20 cellular contexts compared by ENCODE assay signal in genomic region chr15:47333758-47334157, GRCh38.
DNase-seq lines count a peak whose midpoint lies in the region; ATAC-seq and TF ChIP-seq lines count a peak whose summit lies in the region.
"Had no signal": no experiment of that assay in that cellular context is flagged by ENCODE, and none has a peak within 500 bp of the region (broad histone marks: within the 10 kb centered on the region; RNA-seq: fewer than 3 reads in every experiment).

No MANE protein-coding gene starts in this region.

- H2AK5ac ChIP-seq in IMR-90 (ENCODE audit: low read depth, low read length) = 0 out of 2 replicates have a peak overlapping the region, but pooled peaks have one; percentile 27
- H2AK5ac ChIP-seq in trophoblast cell (ENCODE audit: low read length) = no peak overlapping the region

- H3K4me2 ChIP-seq in IMR-90 (ENCODE audit: low read depth, low read length) (no peak overlapping the region), trophoblast cell (ENCODE audit: low read length) (no peak overlapping the region)
- H3K4me2 ChIP-seq: A549 had no signal

- H4K8ac ChIP-seq in IMR-90 (ENCODE audit: low read depth in 2 of 2, low read length in 2 of 2) (0 out of 4 replicates have a peak overlapping the region, but pooled peaks of 1 of the 2 experiments have one; percentile 24), trophoblast cell (ENCODE audit: low read depth, low read length) (no peak overlapping the region)

- no peak overlapping the region for H4K5ac ChIP-seq in IMR-90 (ENCODE audit: low read depth, low read length)

- DNase-seq in IMR-90 (peak; percentile 4), SJCRH30 (peak; percentile 7 to 24), endodermal cell (no peak), trophoblast cell (peak; percentile 22 to 83), LoVo (ENCODE audit: low spot score) (no peak), COLO668 (lab: John Stamatoyannopoulos, UW; ENCODE audit: unreplicated experiment) (no peak)
- DNase-seq: C1 segment of cervical spinal cord; CD4-positive, alpha-beta memory T cell; DMS79 treated with DMSO at 0.1 percent for 48 hours; GF-D8; Karpas-422; NCI-H1105 treated with DMSO at 0.1 percent for 48 hours; NCI-H2029; NCI-H446 treated with DMSO at 0.1 percent for 48 hours; NCI-H526; Right ventricle myocardium superior; RPMI8226 had no signal

- no peaks in the 10 kb centered on the region for H4K20me1 ChIP-seq in IMR-90 (ENCODE audit: insufficient read depth, low read length)

- H3K18ac ChIP-seq in IMR-90 (ENCODE audit: low read depth, low read length) (no peak overlapping the region; the same call in 1 of the 2 replicates), trophoblast cell (ENCODE audit: low read length) (no peak overlapping the region)

- TF ChIP-seq RAD21 in IMR-90 (IDR thresholded peaks at IDR 0.05; ENCODE audit: low read length) = no peak

- CTCF ChIA-PET in IMR-90 (lab: Yijun Ruan, JAX) = no interaction called here

- H4K91ac ChIP-seq in IMR-90 (ENCODE audit: insufficient read depth, low read depth, low read length) (no peak overlapping the region), trophoblast cell (ENCODE audit: low read depth, low read length) (no peak overlapping the region)

- no peaks in the 10 kb centered on the region for H3K79me2 ChIP-seq in trophoblast cell (ENCODE audit: control insufficient read depth, insufficient read depth, low read length, poor library complexity)

- H3K4me1 ChIP-seq in IMR-90 (ENCODE audit: control insufficient read depth, insufficient read depth, low read length) (peaks cover 5% of the 10 kb centered on the region), SJCRH30 (peaks cover 19% of the 10 kb centered on the region), endodermal cell (ENCODE audit: control insufficient read depth, insufficient read depth, low read length) (peaks cover 9% of the 10 kb centered on the region), trophoblast cell (ENCODE audit: control insufficient read depth in 1 of 2, insufficient read depth in 2 of 2, low read length in 2 of 2) (peaks cover 15 to 33% of the 10 kb centered on the region in 2 experiments)
- H3K4me1 ChIP-seq: A549 had no signal

- POLR2A ChIA-PET in IMR-90 (lab: Charles Lee; ENCODE audit: unreplicated experiment) = no interaction called here

- TF ChIP-seq CTCF in IMR-90 (conservative IDR thresholded peaks at IDR 0.05; ENCODE audit: low read depth, low read length) = no peak
- TF ChIP-seq CTCF in endodermal cell (conservative IDR thresholded peaks at IDR 0.05) = no peak

- H2BK15ac ChIP-seq in IMR-90 (ENCODE audit: low read depth, low read length) = no peak overlapping the region; the same call in 2 of the 3 replicates

- H3K27me3 Mint-ChIP-seq in endodermal cell (ENCODE audit: insufficient read depth) = peaks cover 88% of the 10 kb centered on the region
- H3K27me3 Mint-ChIP-seq: CD4-positive, alpha-beta memory T cell had no signal

- H2BK12ac ChIP-seq in trophoblast cell (ENCODE audit: low read length) = no peak overlapping the region

- H3K23ac ChIP-seq in IMR-90 (ENCODE audit: low read depth, low read length) (no peak overlapping the region), trophoblast cell (ENCODE audit: low read length) (no peak overlapping the region)

- H2BK5ac ChIP-seq in IMR-90 (ENCODE audit: low read depth, low read length, poor library complexity, severe bottlenecking) (no peak overlapping the region), trophoblast cell (ENCODE audit: low read depth, low read length, poor library complexity) (peak overlapping the region; percentile 61)

- dilution Hi-C loops in IMR-90 (cut with HindIII; ENCODE audit: low sequenced_read_pairs, unreplicated experiment) = no loop called here

- H2AFZ ChIP-seq in IMR-90 (replicated peaks; ENCODE audit: low read length, poor library complexity) (no peak overlapping the region), trophoblast cell (ENCODE audit: insufficient read depth, low read length, poor library complexity) (no peak overlapping the region)

- H2BK20ac ChIP-seq in IMR-90 (ENCODE audit: low read depth, low read length) = peak overlapping the region; percentile 48; the same call in 1 of the 2 replicates

- H3K27ac ChIP-seq in IMR-90 (ENCODE audit: insufficient read depth, low read length) (no peak overlapping the region), SJCRH30 (no peak overlapping the region), endodermal cell (ENCODE audit: low read depth, low read length) (no peak overlapping the region), trophoblast cell (ENCODE audit: low read depth, low read length) (peak overlapping the region; percentile 64)
- H3K27ac ChIP-seq: A549, HL-60 had no signal

- H2AK9ac ChIP-seq in IMR-90 (replicated peaks; ENCODE audit: low read depth, low read length, poor library complexity) = no peak overlapping the region

- no peak overlapping the region for H3K4me3 Mint-ChIP-seq in endodermal cell
- H3K4me3 Mint-ChIP-seq: CD4-positive, alpha-beta memory T cell had no signal

- H3K79me1 ChIP-seq in IMR-90 (ENCODE audit: low read depth in 1 of 2, low read length in 2 of 2) (no peaks in the 10 kb centered on the region), trophoblast cell (ENCODE audit: low read length) (peaks cover 6% of the 10 kb centered on the region)

- no peak for TF ChIP-seq POLR2A in IMR-90 (IDR thresholded peaks at IDR 0.05; ENCODE audit: low read depth, low read length)

- in situ Hi-C loops in IMR-90 (cut with MboI; ENCODE audit: low sequenced_read_pairs) = no loop called here

- H3K36me3 Mint-ChIP-seq in endodermal cell (ENCODE audit: low read depth) = no peaks in the 10 kb centered on the region
- H3K36me3 Mint-ChIP-seq: CD4-positive, alpha-beta memory T cell had no signal

- no CpG with 5 or more reads among the region's 5 CpGs for WGBS in IMR-90 (ENCODE audit: extremely low coverage in 2 of 2, insufficient read length in 1 of 2), 2 experiments
- 91 to 100% methylated on average over 2 to 5 of the region's 5 CpGs for WGBS in endodermal cell (ENCODE audit: insufficient coverage in 1 of 2, insufficient read length in 1 of 2), 2 experiments
- WGBS in trophoblast cell (ENCODE audit: extremely low coverage, insufficient coverage, insufficient read length) = no CpG with 5 or more reads among the region's 5 CpGs

- H3K4me3 ChIP-seq in IMR-90 (ENCODE audit: insufficient read depth, low read depth, low read length) (no peak overlapping the region), SJCRH30 (no peak overlapping the region), endodermal cell (ENCODE audit: low read length) (peak overlapping the region; percentile 32), trophoblast cell (ENCODE audit: low read depth, low read length) (no peak overlapping the region)
- H3K4me3 ChIP-seq: A549 had no signal

- H3K9me3 ChIP-seq in IMR-90 (ENCODE audit: control insufficient read depth, insufficient read depth, low read length) (no peaks in the 10 kb centered on the region), SJCRH30 (replicated peaks) (no peaks in the 10 kb centered on the region), endodermal cell (ENCODE audit: control insufficient read depth, low read length) (peaks cover 20% of the 10 kb centered on the region), trophoblast cell (ENCODE audit: insufficient read depth, low read depth, low read length) (no peaks in the 10 kb centered on the region)
- H3K9me3 ChIP-seq: A549 had no signal

- H2BK120ac ChIP-seq in IMR-90 (ENCODE audit: low read depth, low read length) (peak overlapping the region; percentile 44), trophoblast cell (ENCODE audit: insufficient read depth, low read length, poor library complexity) (no peak overlapping the region)

- no peak overlapping the region for H3K27ac Mint-ChIP-seq in endodermal cell
- H3K27ac Mint-ChIP-seq: CD4-positive, alpha-beta memory T cell had no signal

- no peaks in the 10 kb centered on the region; the same call in none of the 2 replicates for H3K9me1 ChIP-seq in IMR-90 (ENCODE audit: insufficient read depth, low read length)

- H3K9ac ChIP-seq in IMR-90 (ENCODE audit: low read depth, low read length) (no peak overlapping the region), endodermal cell (ENCODE audit: extremely low read depth, low read length, poor library complexity, severe bottlenecking) (no peak overlapping the region), trophoblast cell (ENCODE audit: low read length) (no peak overlapping the region)

- H3K27me3 ChIP-seq in IMR-90 (ENCODE audit: control insufficient read depth, insufficient read depth, low read length) = no peaks in the 10 kb centered on the region
- no peaks in the 10 kb centered on the region for H3K27me3 ChIP-seq in SJCRH30
- H3K27me3 ChIP-seq in endodermal cell (ENCODE audit: control insufficient read depth, insufficient read depth, low read length, poor library complexity, severe bottlenecking) = peaks cover 91% of the 10 kb centered on the region
- H3K27me3 ChIP-seq in trophoblast cell (ENCODE audit: insufficient read depth, low read length) = no peaks in the 10 kb centered on the region

- BruUV-seq in IMR-90 (replicated peaks; lab: Mats Ljungman, UMichigan) = no TSS peak

- peaks cover 12% of the 10 kb centered on the region for H3K9me3 Mint-ChIP-seq in endodermal cell

- intact Hi-C loops in IMR-90 (cut with micrococcal nuclease) = loop anchor here (2.0 to 5.0 kb wide), 5 partner anchors 41 to 404 kb away; partner anchors contain the start of gene SEMA6D

- H3K36me3 ChIP-seq in IMR-90 (ENCODE audit: control insufficient read depth, insufficient read depth, low read length) = no peaks in the 10 kb centered on the region
- H3K36me3 ChIP-seq in SJCRH30 = no peaks in the 10 kb centered on the region
- no peaks in the 10 kb centered on the region for H3K36me3 ChIP-seq in endodermal cell (ENCODE audit: control insufficient read depth, insufficient read depth, low read length)
- no peaks in the 10 kb centered on the region for H3K36me3 ChIP-seq in trophoblast cell (ENCODE audit: control insufficient read depth in 1 of 2, insufficient read depth in 2 of 2, low read length in 2 of 2)

- H3K14ac ChIP-seq in IMR-90 (replicated peaks; ENCODE audit: low read depth, low read length) (no peak overlapping the region; the same call in 1 of the 2 replicates), trophoblast cell (ENCODE audit: low read length) (no peak overlapping the region)

- H3K56ac ChIP-seq in IMR-90 (ENCODE audit: extremely low read depth, insufficient read depth, low read length) = no peak overlapping the region

- H4K12ac ChIP-seq in trophoblast cell (ENCODE audit: low read depth, low read length) = no peak overlapping the region

- peaks cover 15% of the 10 kb centered on the region for H3K4me1 Mint-ChIP-seq in endodermal cell
- H3K4me1 Mint-ChIP-seq: CD4-positive, alpha-beta memory T cell had no signal

- H3K4ac ChIP-seq in IMR-90 (ENCODE audit: low read depth, low read length) = peak overlapping the region; percentile 16; the same call in 1 of the 2 replicates
- H3K4ac ChIP-seq in trophoblast cell (ENCODE audit: low read depth, low read length) = no peak overlapping the region

- ATAC-seq in IMR-90 (ENCODE audit: low read depth) (0 out of 2 replicates have a peak, but pooled peaks have one; percentile 13), GM19467 (IDR thresholded peaks at IDR 0.05; ENCODE audit: unreplicated experiment) (no peak)
- ATAC-seq: A549 had no signal

TF ChIP-seq in IMR-90, 13 proteins besides CTCF, POLR2A, EP300 and RAD21 (continues in another document):
- TF ChIP-seq BHLHE40 (IDR thresholded peaks at IDR 0.05; ENCODE audit: low read depth, low read length) (no peak), RFX5 (IDR thresholded peaks at IDR 0.05; ENCODE audit: low read depth, low read length) (no peak), MXI1 (IDR thresholded peaks at IDR 0.05; ENCODE audit: borderline replicate concordance, low read depth, low read length) (no peak)

Comparison
In these comparisons a context has a peak if more than half of its experiments do, and no peak if none do; other contexts are left out.
1. DNase-seq: peak in IMR-90 (single experiment), SJCRH30 (2 of 2) and trophoblast cell (2 of 2); none in endodermal cell (single experiment), LoVo (single experiment) and COLO668 (single experiment).